In the genomic region with DNA sequence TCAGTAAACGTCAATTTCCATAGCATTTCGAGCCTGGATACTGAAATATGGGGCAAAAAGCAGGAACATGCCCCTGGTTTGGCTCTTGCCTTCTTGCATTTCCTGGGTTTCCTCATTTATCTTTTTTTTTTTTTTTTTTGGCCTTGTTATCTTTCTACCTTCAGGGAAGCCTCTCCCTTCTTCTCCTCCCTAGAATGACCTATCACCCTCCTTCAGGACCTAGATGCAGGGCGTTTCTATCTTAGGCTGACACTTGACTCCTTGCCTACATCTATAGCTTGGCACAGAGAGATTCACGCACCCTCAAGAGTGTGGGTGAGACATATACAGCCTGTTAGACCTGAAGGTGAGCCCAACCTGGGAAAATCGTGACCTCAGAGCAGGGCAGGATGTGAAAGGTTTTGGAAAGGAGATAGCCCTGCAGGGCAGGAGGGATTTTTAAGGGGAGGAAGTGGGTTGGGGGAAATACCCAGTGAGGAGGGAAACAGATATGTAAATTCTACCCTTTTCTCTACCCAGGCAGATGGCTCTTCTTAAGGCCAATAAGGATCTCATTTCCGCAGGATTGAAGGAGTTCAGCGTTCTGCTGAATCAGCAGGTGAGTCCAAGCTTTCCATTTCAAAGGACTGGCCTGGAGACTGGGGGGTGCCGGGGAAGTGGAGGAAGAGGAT, we compare ENCODE assay signal across 16 cellular contexts. TPM values are rescaled to one million over a fixed set of nuclear protein-coding genes. Genes with fewer than 3 reads are reported as not detected.
A peak's percentile ranks its signal among the peaks of the same experiment; 100 is the strongest.
DNase-seq lines count a peak whose midpoint lies in the region; ATAC-seq, FAIRE-seq and TF ChIP-seq lines count a peak whose summit lies in the region.
"Had no signal": no experiment of that assay in that cellular context is flagged by ENCODE, and none has a peak within 500 bp of the region (broad histone marks: within the 10 kb centered on the region; RNA-seq: fewer than 3 reads in every experiment).

A gene with protein sequence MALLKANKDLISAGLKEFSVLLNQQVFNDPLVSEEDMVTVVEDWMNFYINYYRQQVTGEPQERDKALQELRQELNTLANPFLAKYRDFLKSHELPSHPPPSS (plus strand): TSS at position 284 of the 671 bp plus-strand sequence. CDS start 240 bp downstream, at position 524.

- H3K27ac Mint-ChIP-seq in activated naive CD4-positive, alpha-beta T cell treated with anti-CD3 and anti-CD28 coated beads, Interleukin-2, amount 50 U/mL, for 24 hours, result peak within 1 kb of the TSS; percentile 19
- H3K27ac Mint-ChIP-seq in activated T-helper 17 cell treated with anti-CD3 and anti-CD28 coated beads, Interleukin-2, amount 50 U/mL, for 72 hours, result no peak within 1 kb of the TSS

- ATAC-seq in activated T-helper 17 cell treated with anti-CD3 and anti-CD28 coated beads, Interleukin-2, amount 50 U/mL, for 72 hours (replicated peaks), result peak; percentile 67
- no peak for ATAC-seq in thoracic aorta (ENCODE audit: insufficient number of reproducible peaks, low FRiP score, low read depth)
- ATAC-seq in GM18505 (IDR thresholded peaks at IDR 0.05; ENCODE audit: unreplicated experiment), result no peak

- H3K9ac ChIP-seq in kidney (ENCODE audit: low read length in 2 of 2), result peak within 1 kb of the TSS in 1 of 2 donors; percentile 40

- H3K9me3 Mint-ChIP-seq in activated naive CD4-positive, alpha-beta T cell treated with anti-CD3 and anti-CD28 coated beads, Interleukin-2, amount 50 U/mL, for 24 hours, result no peaks in the 10 kb centered on the region
- H3K9me3 Mint-ChIP-seq in activated T-helper 17 cell treated with anti-CD3 and anti-CD28 coated beads, Interleukin-2, amount 50 U/mL, for 72 hours, result no peaks in the 10 kb centered on the region

- FAIRE-seq in kidney (lab: Jason Lieb, UNC), result no peak
- FAIRE-seq: GM18507 had no signal

- H3K27me3 Mint-ChIP-seq in activated naive CD4-positive, alpha-beta T cell treated with anti-CD3 and anti-CD28 coated beads, Interleukin-2, amount 50 U/mL, for 24 hours, result peaks cover 5% of the 10 kb centered on the region
- H3K27me3 Mint-ChIP-seq in activated T-helper 17 cell treated with anti-CD3 and anti-CD28 coated beads, Interleukin-2, amount 50 U/mL, for 72 hours, result peaks cover 22% of the 10 kb centered on the region

- TF ChIP-seq CTCF in kidney (IDR thresholded peaks at IDR 0.05; ENCODE audit: borderline replicate concordance, extremely low read depth, insufficient read depth) (no peak), thoracic aorta (IDR thresholded peaks at IDR 0.05) (no peak)

- H3K9me3 ChIP-seq in kidney (ENCODE audit: control insufficient read depth in 1 of 2, low read length in 2 of 2) (no peaks in the 10 kb centered on the region), thoracic aorta (no peaks in the 10 kb centered on the region)
- H3K9me3 ChIP-seq: right atrium auricular region, transverse colon had no signal

- no peak for TF ChIP-seq POLR2A in GM18505 (IDR thresholded peaks at IDR 0.05; ENCODE audit: borderline replicate concordance, extremely low read depth, insufficient read depth, insufficient read length)

- H3K4me3 ChIP-seq in kidney (ENCODE audit: low read length in 2 of 2) (peak within 1 kb of the TSS; percentile 50 to 52), thoracic aorta (peak within 1 kb of the TSS; percentile 69)

- H3K4me1 ChIP-seq in kidney (ENCODE audit: control insufficient read depth in 1 of 2, insufficient read depth in 1 of 2, low read depth in 1 of 2, low read length in 2 of 2) (peaks cover 0 to 2% of the 10 kb centered on the region in 2 donors), thoracic aorta (ENCODE audit: control insufficient read depth in 1 of 2, low read depth in 2 of 2) (peaks cover 0 to 5% of the 10 kb centered on the region in 2 donors)

- H3K36me3 ChIP-seq in kidney (ENCODE audit: control insufficient read depth in 1 of 2, insufficient read depth in 2 of 2, low read length in 2 of 2), result no peaks in the 10 kb centered on the region
- H3K36me3 ChIP-seq in thoracic aorta, result no peaks in the 10 kb centered on the region
- H3K36me3 ChIP-seq: right atrium auricular region, transverse colon had no signal

- no peaks in the 10 kb centered on the region for H3K27me3 ChIP-seq in thoracic aorta (replicated peaks; ENCODE audit: insufficient read depth)
- H3K27me3 ChIP-seq: right atrium auricular region had no signal

- H3K4me3 Mint-ChIP-seq in activated naive CD4-positive, alpha-beta T cell treated with anti-CD3 and anti-CD28 coated beads, Interleukin-2, amount 50 U/mL, for 24 hours, result peak within 1 kb of the TSS; percentile 28
- peak within 1 kb of the TSS; percentile 26 for H3K4me3 Mint-ChIP-seq in activated T-helper 17 cell treated with anti-CD3 and anti-CD28 coated beads, Interleukin-2, amount 50 U/mL, for 72 hours

- H3K27ac ChIP-seq in kidney (ENCODE audit: low read depth in 2 of 2, low read length in 2 of 2), result no peak within 1 kb of the TSS
- H3K27ac ChIP-seq in thoracic aorta, result no peak within 1 kb of the TSS

- intact Hi-C loops in kidney (cut with DNase I), result no loop called here

- H3K36me3 Mint-ChIP-seq in activated naive CD4-positive, alpha-beta T cell treated with anti-CD3 and anti-CD28 coated beads, Interleukin-2, amount 50 U/mL, for 24 hours, result no peaks in the 10 kb centered on the region
- H3K36me3 Mint-ChIP-seq in activated T-helper 17 cell treated with anti-CD3 and anti-CD28 coated beads, Interleukin-2, amount 50 U/mL, for 72 hours (ENCODE audit: low read depth), result no peaks in the 10 kb centered on the region

- DNase-seq in activated naive CD4-positive, alpha-beta T cell treated with Interleukin-2 at 50 U/mL for 16 hours, result no peak
- no peak for DNase-seq in kidney
- no peak for DNase-seq in thoracic aorta (ENCODE audit: low spot score)
- no peak for DNase-seq in DMS53 treated with DMSO at 0.1 percent for 48 hours (lab: John Stamatoyannopoulos, UW; ENCODE audit: unreplicated experiment)
- no peak for DNase-seq in NCI-H345 (lab: John Stamatoyannopoulos, UW)
- DNase-seq: glutamatergic neuron, NCI-H1048, NCI-H446 treated with DMSO at 0.1 percent for 48 hours, transverse colon had no signal

- peaks cover 19% of the 10 kb centered on the region for H3K4me1 Mint-ChIP-seq in activated naive CD4-positive, alpha-beta T cell treated with anti-CD3 and anti-CD28 coated beads, Interleukin-2, amount 50 U/mL, for 24 hours
- H3K4me1 Mint-ChIP-seq in activated T-helper 17 cell treated with anti-CD3 and anti-CD28 coated beads, Interleukin-2, amount 50 U/mL, for 72 hours, result no peaks in the 10 kb centered on the region

RNA-seq across cellular contexts. Expression of the gene that starts here (rescaled TPM):
- total RNA-seq in activated T-helper 17 cell treated with anti-CD3 and anti-CD28 coated beads, Interleukin-2, amount 50 U/mL, for 72 hours, result not detected
- total RNA-seq in kidney, result not detected
- polyA plus RNA-seq in kidney (ENCODE audit: insufficient read depth, low read depth, low replicate concordance), result not detected
- total RNA-seq in thoracic aorta, result not detected
- total RNA-seq: dermis microvascular lymphatic vessel endothelial cell, mesenteric fat pad, transverse colon had no signal

Comparison
In these comparisons a context has a peak if more than half of its experiments do, and no peak if none do; other contexts are left out.
1. Peak in ATAC-seq in activated T-helper 17 cell treated with anti-CD3 and anti-CD28 coated beads, Interleukin-2, amount 50 U/mL, for 72 hours; RNA of the gene not detected or under 1 TPM.